2 cellular contexts compared by ENCODE assay signal in the genomic region with DNA sequence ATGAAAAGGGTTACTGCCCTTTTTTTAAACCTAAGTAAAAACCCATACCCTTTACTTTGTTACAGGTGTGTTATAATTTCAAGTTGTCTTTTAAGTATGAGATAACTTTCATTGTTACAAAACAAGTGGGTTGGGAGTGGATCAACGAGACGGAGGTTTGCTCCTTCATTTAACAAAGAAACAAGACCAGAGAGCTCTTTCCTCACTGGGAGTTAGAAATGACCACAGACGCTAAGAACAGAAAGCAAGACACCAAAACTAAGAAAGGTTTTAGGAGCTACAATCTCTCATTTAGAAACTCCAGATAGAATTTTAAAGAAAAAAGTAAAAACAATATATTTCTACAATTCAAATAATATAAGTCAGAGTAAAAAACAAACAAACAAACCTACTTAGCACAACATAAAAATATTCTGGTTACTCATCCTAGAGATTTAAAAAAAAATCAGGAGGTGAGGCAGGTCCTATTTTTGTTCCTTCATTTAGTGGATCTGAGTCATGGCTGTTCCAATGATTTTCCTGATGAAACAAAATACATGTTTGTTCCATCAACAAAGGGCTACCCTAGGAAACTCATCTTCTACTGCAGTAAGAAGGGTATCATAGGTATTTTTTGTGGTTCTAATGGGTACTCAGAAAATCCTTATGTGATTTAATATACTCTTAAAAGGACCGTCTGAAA.
TF ChIP-seq lines count a peak whose summit lies in the region.

No MANE protein-coding gene starts in this region.

TF ChIP-seq in IMR-90, 13 proteins besides CTCF, POLR2A, EP300 and RAD21:
- TF ChIP-seq MAFK (IDR thresholded peaks at IDR 0.05; ENCODE audit: low read depth, low read length), result no peak

TF ChIP-seq in GM12878, 131 proteins besides CTCF, POLR2A, EP300 and RAD21:
- TF ChIP-seq RFX5 (IDR thresholded peaks at IDR 0.05; ENCODE audit: low read depth, low read length) (no peak), PAX5 (IDR thresholded peaks at IDR 0.05; ENCODE audit: borderline replicate concordance, low read depth, low read length) (no peak), RUNX3 (IDR thresholded peaks at IDR 0.05; ENCODE audit: low read length) (peak; percentile 61)
TF ChIP-seq in GM12878: peak in this region for 1.
